ENCODE assay signal across 17 cellular contexts in genomic region chrX:154059231-154059630, GRCh38. TPM values are rescaled to one million over a fixed set of nuclear protein-coding genes. Genes with fewer than 3 reads are reported as not detected.
DNase-seq lines count a peak whose midpoint lies in the region; ATAC-seq and TF ChIP-seq lines count a peak whose summit lies in the region.
"Had no signal": no experiment of that assay in that cellular context is flagged by ENCODE, and none has a peak within 500 bp of the region (broad histone marks: within the 10 kb centered on the region; RNA-seq: fewer than 3 reads in every experiment).

No MANE protein-coding gene starts in this region.

- no peak for ATAC-seq in WTC11
- ATAC-seq: gastroesophageal sphincter, GM12878 had no signal

- peaks cover 36% of the 10 kb centered on the region for H3K27me3 Mint-ChIP-seq in activated T-cell treated with anti-CD3 and anti-CD28 coated beads, Interleukin-2, amount 50 U/mL, for 24 hours
- no peaks in the 10 kb centered on the region; the same call in 1 of the 2 replicates for H3K27me3 Mint-ChIP-seq in WTC11 (ENCODE audit: low read depth)
- H3K27me3 Mint-ChIP-seq: activated B cell treated with CpG ODN at 0.5 μM for 24 hours had no signal

- peaks cover 0 to 69% (median 15%) of the 10 kb centered on the region in 45 donors for H3K27me3 ChIP-seq in dorsolateral prefrontal cortex
- H3K27me3 ChIP-seq: gastroesophageal sphincter had no signal

- in situ Hi-C loops in KBM-7 (cut with MboI; ENCODE audit: low pct_unique_long_range_greater_than_20kb, low sequenced_read_pairs), result no loop called here

- H3K4me1 Mint-ChIP-seq in activated T-cell treated with anti-CD3 and anti-CD28 coated beads, Interleukin-2, amount 50 U/mL, for 24 hours (ENCODE audit: low read depth), result peaks cover 68% of the 10 kb centered on the region
- H3K4me1 Mint-ChIP-seq in WTC11, result peaks cover 21% of the 10 kb centered on the region

- no peak overlapping the region for H3K4me3 ChIP-seq in dorsolateral prefrontal cortex
- H3K4me3 ChIP-seq: gastroesophageal sphincter, GM12878, lung had no signal

- TF ChIP-seq CTCF in WTC11 (IDR thresholded peaks at IDR 0.05) (no peak), dorsolateral prefrontal cortex (IDR thresholded peaks at IDR 0.05 in 54 of 56, conservative IDR thresholded peaks at IDR 0.05 in 2 of 56; ENCODE audit: low read depth in 1 of 56, partially characterized antibody in 56 of 56) (no peak)

- H3K4me3 Mint-ChIP-seq in activated T-cell treated with anti-CD3 and anti-CD28 coated beads, Interleukin-2, amount 50 U/mL, for 24 hours, result no peak overlapping the region
- H3K4me3 Mint-ChIP-seq in WTC11, result no peak overlapping the region
- H3K4me3 Mint-ChIP-seq: activated B cell treated with CpG ODN at 0.5 μM for 24 hours, neural crest cell had no signal

- H3K36me3 Mint-ChIP-seq in activated T-cell treated with anti-CD3 and anti-CD28 coated beads, Interleukin-2, amount 50 U/mL, for 24 hours (ENCODE audit: low read depth), result peaks cover 30% of the 10 kb centered on the region
- peaks cover 6% of the 10 kb centered on the region for H3K36me3 Mint-ChIP-seq in WTC11

- peak overlapping the region in 1 of 59 donors; percentile 2 for H3K27ac ChIP-seq in dorsolateral prefrontal cortex
- H3K27ac ChIP-seq: gastroesophageal sphincter had no signal

- H3K9me3 Mint-ChIP-seq in activated T-cell treated with anti-CD3 and anti-CD28 coated beads, Interleukin-2, amount 50 U/mL, for 24 hours, result no peaks in the 10 kb centered on the region
- H3K9me3 Mint-ChIP-seq in WTC11, result no peaks in the 10 kb centered on the region
- H3K9me3 Mint-ChIP-seq: activated B cell treated with CpG ODN at 0.5 μM for 24 hours, neural crest cell had no signal

- H3K27ac Mint-ChIP-seq in activated T-cell treated with anti-CD3 and anti-CD28 coated beads, Interleukin-2, amount 50 U/mL, for 24 hours, result peak overlapping the region; percentile 90
- H3K27ac Mint-ChIP-seq in WTC11, result peak overlapping the region; percentile 41
- H3K27ac Mint-ChIP-seq: activated B cell treated with CpG ODN at 0.5 μM for 24 hours had no signal

- POLR2A ChIA-PET in WTC11 (lab: Charles Lee), result no interaction called here

- CTCF ChIA-PET in WTC11 (lab: Charles Lee), result no interaction called here

- DNase-seq in activated T-cell treated with anti-CD3 and anti-CD28 coated beads, Interleukin-2, amount 50 U/mL, for 24 hours, result no peak
- DNase-seq in activated T-cell treated with anti-CD3 and anti-CD28 coated beads, Interleukin-2, amount 50 U/mL, for 1 hour, result no peak
- DNase-seq in WTC11 (ENCODE audit: low spot score) (no peak), fibroblast of gingiva (ENCODE audit: low read depth) (peak; percentile 26), renal cortical epithelial cell (ENCODE audit: low read depth) (peak; percentile 31), dorsolateral prefrontal cortex (no peak), KBM-7 (no peak), NCI-H526 treated with DMSO at 0.1 percent for 48 hours (lab: John Stamatoyannopoulos, UW) (no peak)
- DNase-seq: activated B cell treated with CpG ODN at 0.5 μM for 24 hours; activated CD8-positive, alpha-beta memory T cell treated with anti-CD3 and anti-CD28 coated beads, Interleukin-2, amount 50 U/mL, for 4 hours; COR-L47; NCI-H1436; substantia nigra had no signal

- intact Hi-C loops in dorsolateral prefrontal cortex (cut with DNase I), result no loop called here

TF ChIP-seq in WTC11, 78 proteins besides CTCF, POLR2A, EP300 and RAD21 (continues in another document):
- TF ChIP-seq E2F4 (CRISPR knock-in tag; IDR thresholded peaks at IDR 0.05; ENCODE audit: borderline replicate concordance, low read depth) (no peak), TCF7 (CRISPR knock-in tag; IDR thresholded peaks at IDR 0.05; ENCODE audit: low read depth) (no peak), USF1 (CRISPR knock-in tag; IDR thresholded peaks at IDR 0.05) (no peak), NR1H2 (CRISPR knock-in tag; IDR thresholded peaks at IDR 0.05) (no peak), MYBL2 (CRISPR knock-in tag; IDR thresholded peaks at IDR 0.05) (no peak), ZMAT4 (CRISPR knock-in tag; IDR thresholded peaks at IDR 0.05) (no peak), CREB1 (CRISPR knock-in tag; IDR thresholded peaks at IDR 0.05) (no peak), NR2C2 (CRISPR knock-in tag; IDR thresholded peaks at IDR 0.05) (no peak), ZSCAN18 (CRISPR knock-in tag; IDR thresholded peaks at IDR 0.05) (no peak), CBFB (CRISPR knock-in tag; IDR thresholded peaks at IDR 0.05; ENCODE audit: low read depth) (no peak)
- TF ChIP-seq, protein P1, sequence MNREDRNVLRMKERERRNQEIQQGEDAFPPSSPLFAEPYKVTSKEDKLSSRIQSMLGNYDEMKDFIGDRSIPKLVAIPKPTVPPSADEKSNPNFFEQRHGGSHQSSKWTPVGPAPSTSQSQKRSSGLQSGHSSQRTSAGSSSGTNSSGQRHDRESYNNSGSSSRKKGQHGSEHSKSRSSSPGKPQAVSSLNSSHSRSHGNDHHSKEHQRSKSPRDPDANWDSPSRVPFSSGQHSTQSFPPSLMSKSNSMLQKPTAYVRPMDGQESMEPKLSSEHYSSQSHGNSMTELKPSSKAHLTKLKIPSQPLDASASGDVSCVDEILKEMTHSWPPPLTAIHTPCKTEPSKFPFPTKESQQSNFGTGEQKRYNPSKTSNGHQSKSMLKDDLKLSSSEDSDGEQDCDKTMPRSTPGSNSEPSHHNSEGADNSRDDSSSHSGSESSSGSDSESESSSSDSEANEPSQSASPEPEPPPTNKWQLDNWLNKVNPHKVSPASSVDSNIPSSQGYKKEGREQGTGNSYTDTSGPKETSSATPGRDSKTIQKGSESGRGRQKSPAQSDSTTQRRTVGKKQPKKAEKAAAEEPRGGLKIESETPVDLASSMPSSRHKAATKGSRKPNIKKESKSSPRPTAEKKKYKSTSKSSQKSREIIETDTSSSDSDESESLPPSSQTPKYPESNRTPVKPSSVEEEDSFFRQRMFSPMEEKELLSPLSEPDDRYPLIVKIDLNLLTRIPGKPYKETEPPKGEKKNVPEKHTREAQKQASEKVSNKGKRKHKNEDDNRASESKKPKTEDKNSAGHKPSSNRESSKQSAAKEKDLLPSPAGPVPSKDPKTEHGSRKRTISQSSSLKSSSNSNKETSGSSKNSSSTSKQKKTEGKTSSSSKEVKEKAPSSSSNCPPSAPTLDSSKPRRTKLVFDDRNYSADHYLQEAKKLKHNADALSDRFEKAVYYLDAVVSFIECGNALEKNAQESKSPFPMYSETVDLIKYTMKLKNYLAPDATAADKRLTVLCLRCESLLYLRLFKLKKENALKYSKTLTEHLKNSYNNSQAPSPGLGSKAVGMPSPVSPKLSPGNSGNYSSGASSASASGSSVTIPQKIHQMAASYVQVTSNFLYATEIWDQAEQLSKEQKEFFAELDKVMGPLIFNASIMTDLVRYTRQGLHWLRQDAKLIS (CRISPR knock-in tag; IDR thresholded peaks at IDR 0.05; ENCODE audit: borderline replicate concordance), result no peak
- TF ChIP-seq, protein P2, sequence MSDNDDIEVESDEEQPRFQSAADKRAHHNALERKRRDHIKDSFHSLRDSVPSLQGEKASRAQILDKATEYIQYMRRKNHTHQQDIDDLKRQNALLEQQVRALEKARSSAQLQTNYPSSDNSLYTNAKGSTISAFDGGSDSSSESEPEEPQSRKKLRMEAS (CRISPR knock-in tag; IDR thresholded peaks at IDR 0.05), result no peak

RNA-seq across cellular contexts. Expression of gene MECP2, which starts 38.3 kb away (rescaled TPM):
- total RNA-seq in WTC11 (2021), result 28.7 to 36.2 TPM (median 33.7 TPM) in 3 replicates
- 16.7 and 32.1 TPM in 2 replicates for total RNA-seq in renal cortical epithelial cell
- total RNA-seq in dorsolateral prefrontal cortex, result 100 to 1,000 TPM in 13 of 120 experiments, 10 to 100 TPM in 107; 75.9 to 123 (median 90.3) TPM

RNA-seq across cellular contexts. Expression of gene IRAK1, which starts 39.5 kb away (rescaled TPM):
- total RNA-seq in WTC11 (2021) (32.1 to 48.0 TPM (median 45.2 TPM) in 3 replicates), renal cortical epithelial cell (78.7 and 79.4 TPM in 2 replicates), dorsolateral prefrontal cortex (100 to 1,000 TPM in 2 of 120 experiments, 10 to 100 TPM in 118; 27.2 to 130 (median 49.0) TPM)

Comparison
In these comparisons a context has a peak if more than half of its experiments do, and no peak if none do; other contexts are left out.
1. DNase-seq: peak in fibroblast of gingiva (single experiment) and renal cortical epithelial cell (single experiment); none in activated T-cell treated with anti-CD3 and anti-CD28 coated beads, Interleukin-2, amount 50 U/mL, for 24 hours (single experiment), activated T-cell treated with anti-CD3 and anti-CD28 coated beads, Interleukin-2, amount 50 U/mL, for 1 hour (single experiment), WTC11 (single experiment), dorsolateral prefrontal cortex (0 of 10), KBM-7 (single experiment) and NCI-H526 treated with DMSO at 0.1 percent for 48 hours (single experiment).